1 cellular context compared by ENCODE assay signal in genomic region chr4:184386271-184386781, GRCh38.
TF ChIP-seq lines count a peak whose summit lies in the region.

No MANE protein-coding gene starts in this region.

TF ChIP-seq in K562, 482 proteins besides CTCF, POLR2A, EP300 and RAD21 (continued from another document):
- TF ChIP-seq TSHZ1 (CRISPR knock-in tag; IDR thresholded peaks at IDR 0.05): no peak
- no peak for TF ChIP-seq E2F8 (IDR thresholded peaks at IDR 0.05; ENCODE audit: low read depth, partially characterized antibody)
- TF ChIP-seq MYNN (IDR thresholded peaks at IDR 0.05): peak; percentile 17; the same call in 1 of the 2 replicates
- TF ChIP-seq MYNN (CRISPR knock-in tag; IDR thresholded peaks at IDR 0.05): no peak
- peak; percentile 78 for TF ChIP-seq NCOR1 (IDR thresholded peaks at IDR 0.05)
- no peak for TF ChIP-seq KHSRP (IDR thresholded peaks at IDR 0.05)
- TF ChIP-seq MTA2 (IDR thresholded peaks at IDR 0.05; ENCODE audit: low read depth): peak; percentile 59
- no peak for TF ChIP-seq HLTF (IDR thresholded peaks at IDR 0.05)
- 0 out of 4 replicates have a peak, but pooled peaks of 1 of the 2 experiments have one; percentile 44 for TF ChIP-seq RCOR1 (IDR thresholded peaks at IDR 0.05; ENCODE audit: borderline replicate concordance in 1 of 2, low read depth in 2 of 2, low read length in 2 of 2)
- no peak for TF ChIP-seq GTF2B (IDR thresholded peaks at IDR 0.05; ENCODE audit: extremely low read depth, insufficient read length)
- peak; percentile 20; the same call in 1 of the 2 replicates for TF ChIP-seq L3MBTL2 (IDR thresholded peaks at IDR 0.05)
- peak; percentile 91 for TF ChIP-seq ARID1B (IDR thresholded peaks at IDR 0.05)
- no peak for TF ChIP-seq ARHGAP35 (IDR thresholded peaks at IDR 0.05; ENCODE audit: partially characterized antibody)
- TF ChIP-seq CXXC5 (CRISPR knock-in tag; IDR thresholded peaks at IDR 0.05): 0 out of 2 replicates have a peak, but pooled peaks have one; percentile 12
- peak; percentile 91 for TF ChIP-seq NFE2 (IDR thresholded peaks at IDR 0.05; ENCODE audit: low read depth)
- no peak for TF ChIP-seq HDAC8 (tag; IDR thresholded peaks at IDR 0.05)
- peak; percentile 87 for TF ChIP-seq MAFG (tag; conservative IDR thresholded peaks at IDR 0.05)
- TF ChIP-seq CBX1 (IDR thresholded peaks at IDR 0.05; ENCODE audit: low read depth): no peak
- TF ChIP-seq ZBTB17 (CRISPR knock-in tag; IDR thresholded peaks at IDR 0.05): no peak
- 0 out of 2 replicates have a peak, but pooled peaks have one; percentile 24 for TF ChIP-seq SMAD4 (CRISPR knock-in tag; conservative IDR thresholded peaks at IDR 0.05)
- no peak for TF ChIP-seq ZNF408 (CRISPR knock-in tag; IDR thresholded peaks at IDR 0.05; ENCODE audit: low read depth)
- peak; percentile 89; the same call in 1 of the 2 replicates for TF ChIP-seq ZNF263 (CRISPR knock-in tag; IDR thresholded peaks at IDR 0.05; ENCODE audit: borderline replicate concordance)
- no peak for TF ChIP-seq ZBTB34 (CRISPR knock-in tag; IDR thresholded peaks at IDR 0.05)
- peak; percentile 64; the same call in 1 of the 2 replicates for TF ChIP-seq POLR2AphosphoS5 (IDR thresholded peaks at IDR 0.05; ENCODE audit: control insufficient read depth, insufficient read depth, low read depth, low read length)
- peak; percentile 62 for TF ChIP-seq PRDM10 (IDR thresholded peaks at IDR 0.05; ENCODE audit: partially characterized antibody)
- peak; percentile 37; the same call in 1 of the 2 replicates for TF ChIP-seq VEZF1 (CRISPR knock-in tag; IDR thresholded peaks at IDR 0.05)
- no peak for TF ChIP-seq KAT7 (CRISPR knock-in tag; IDR thresholded peaks at IDR 0.05; ENCODE audit: borderline replicate concordance)
- peak; percentile 90 for TF ChIP-seq TCF3 (CRISPR knock-in tag; IDR thresholded peaks at IDR 0.05)
- 0 out of 2 replicates have a peak, but pooled peaks have one; percentile 11 for TF ChIP-seq GATA2 (CRISPR knock-in tag; IDR thresholded peaks at IDR 0.05)
- peak; percentile 93 for TF ChIP-seq BHLHE40 (IDR thresholded peaks at IDR 0.05; ENCODE audit: low read length)
- TF ChIP-seq KLF16 (IDR thresholded peaks at IDR 0.05): peak; percentile 45; the same call in 1 of the 2 replicates
- peak; percentile 89 for TF ChIP-seq USF2 (CRISPR knock-in tag; IDR thresholded peaks at IDR 0.05)
- TF ChIP-seq USF1 (CRISPR knock-in tag; IDR thresholded peaks at IDR 0.05): peak; percentile 93
- TF ChIP-seq SMARCA4 (IDR thresholded peaks at IDR 0.05): peak; percentile 69
- TF ChIP-seq ETV5 (CRISPR knock-in tag; IDR thresholded peaks at IDR 0.05; ENCODE audit: low read depth): no peak
- TF ChIP-seq CTBP1 (IDR thresholded peaks at IDR 0.05; ENCODE audit: borderline replicate concordance): peak; percentile 68; the same call in 1 of the 2 replicates
- TF ChIP-seq U2AF1 (optimal IDR thresholded peaks at IDR 0.05; ENCODE audit: low read depth, low read length): no peak
- TF ChIP-seq MAFK (IDR thresholded peaks at IDR 0.05; ENCODE audit: low read length): peak; percentile 81
- TF ChIP-seq SPI1 (IDR thresholded peaks at IDR 0.05; ENCODE audit: borderline replicate concordance, low read depth, low read length): 0 out of 2 replicates have a peak, but pooled peaks have one; percentile 3
- peak; percentile 93 for TF ChIP-seq C11orf30 (IDR thresholded peaks at IDR 0.05; ENCODE audit: low read depth)
